11 cellular contexts compared by ENCODE assay signal in the genomic region with DNA sequence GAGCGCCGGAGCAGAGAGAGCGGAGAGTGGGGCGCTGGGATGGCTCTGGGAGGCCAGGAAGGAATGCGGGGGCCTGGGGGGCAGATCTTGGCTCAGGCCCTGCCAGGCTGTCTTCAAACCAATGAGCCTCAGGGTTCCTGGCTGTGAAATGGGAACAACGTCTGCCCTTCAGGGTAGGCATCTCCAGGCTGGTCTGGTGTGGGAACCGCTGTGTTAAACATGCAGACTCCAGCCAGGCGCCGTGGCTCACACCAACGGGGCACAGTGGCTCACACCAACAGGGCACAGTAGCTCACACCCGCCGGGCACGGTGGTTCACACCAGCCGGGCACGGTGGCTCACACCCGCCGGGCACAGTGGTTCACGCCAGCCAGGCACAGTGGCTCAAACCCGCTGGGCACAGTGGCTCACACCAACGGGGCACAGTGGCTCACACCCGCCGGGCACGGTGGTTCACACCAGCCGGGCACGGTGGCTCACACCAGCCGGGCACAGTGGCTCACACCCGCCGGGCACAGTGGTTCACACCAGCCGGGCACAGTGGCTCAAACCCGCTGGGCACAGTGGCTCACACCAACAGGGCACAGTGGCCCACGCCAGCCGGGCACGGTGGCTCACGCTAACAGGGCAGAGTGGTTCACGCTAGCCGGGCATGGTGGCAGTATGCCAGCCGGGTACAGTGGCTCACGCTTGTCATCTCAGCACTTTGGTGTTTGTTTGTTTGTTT. TPM values are rescaled to one million over a fixed set of nuclear protein-coding genes. Genes with fewer than 3 reads are reported as not detected.
DNase-seq lines count a peak whose midpoint lies in the region; ATAC-seq and TF ChIP-seq lines count a peak whose summit lies in the region.
"Had no signal": no experiment of that assay in that cellular context is flagged by ENCODE, and none has a peak within 500 bp of the region (broad histone marks: within the 10 kb centered on the region; RNA-seq: fewer than 3 reads in every experiment).

No MANE protein-coding gene starts in this region.

- H2BK5ac ChIP-seq in trophoblast cell (ENCODE audit: low read depth, low read length, poor library complexity), result no peak overlapping the region

- no peak overlapping the region for H2AK5ac ChIP-seq in trophoblast cell (ENCODE audit: low read length)

- H2BK12ac ChIP-seq in trophoblast cell (ENCODE audit: low read length), result no peak overlapping the region

- CTCF ChIA-PET in Caco-2 (lab: Charles Lee) (interaction anchor here (0.6 to 0.7 kb wide), 2 partner anchors 24 to 29 kb away, joined by 3 read pairs; a partner anchor contains a TSS), Panc1 (lab: Charles Lee) (interaction anchor here (0.7 kb wide), 1 partner anchor 26 kb away, joined by 3 read pairs; no protein-coding TSS in a partner anchor)

- in situ Hi-C loops in Panc1 (cut with HindIII; ENCODE audit: low pct_unique_long_range_greater_than_20kb, low sequenced_read_pairs), result no loop called here

- peaks cover 7% of the 10 kb centered on the region for H3K36me3 Mint-ChIP-seq in Caco-2 (ENCODE audit: insufficient read depth, unreplicated experiment)

- H3K4me1 ChIP-seq in Caco-2 (peaks cover 11% of the 10 kb centered on the region; the same call in 1 of the 2 replicates), Panc1 (ENCODE audit: control insufficient read depth, insufficient read depth, low read length) (peaks cover 6% of the 10 kb centered on the region), trophoblast cell (ENCODE audit: control insufficient read depth in 1 of 2, insufficient read depth in 2 of 2, low read length in 2 of 2) (no peaks in the 10 kb centered on the region)

- no peak overlapping the region for H3K18ac ChIP-seq in trophoblast cell (ENCODE audit: low read length)

- no peak overlapping the region for H2BK120ac ChIP-seq in trophoblast cell (ENCODE audit: insufficient read depth, low read length, poor library complexity)

- H3K27ac ChIP-seq in Panc1 (ENCODE audit: low read length), result no peak overlapping the region
- no peak overlapping the region for H3K27ac ChIP-seq in trophoblast cell (ENCODE audit: low read depth, low read length)

- H3K36me3 ChIP-seq in Caco-2 (ENCODE audit: control insufficient read depth, insufficient read depth, low read length), result no peaks in the 10 kb centered on the region
- H3K36me3 ChIP-seq in Panc1 (ENCODE audit: control insufficient read depth, insufficient read depth, low read length), result no peaks in the 10 kb centered on the region
- H3K36me3 ChIP-seq in trophoblast cell (ENCODE audit: control insufficient read depth in 1 of 2, insufficient read depth in 2 of 2, low read length in 2 of 2), result no peaks in the 10 kb centered on the region

- H3K23ac ChIP-seq in trophoblast cell (ENCODE audit: low read length), result no peak overlapping the region

- H3K9me3 ChIP-seq in Caco-2, result no peaks in the 10 kb centered on the region
- H3K9me3 ChIP-seq in Panc1 (ENCODE audit: control insufficient read depth, insufficient read depth, low read depth, low read length), result no peaks in the 10 kb centered on the region
- H3K9me3 ChIP-seq in trophoblast cell (ENCODE audit: insufficient read depth, low read depth, low read length), result no peaks in the 10 kb centered on the region

- WGBS in trophoblast cell (ENCODE audit: extremely low coverage, insufficient coverage, insufficient read length), result no CpG with 5 or more reads among the region's 38 CpGs

- no peak overlapping the region for H3K4me2 ChIP-seq in trophoblast cell (ENCODE audit: low read length)

- no peak overlapping the region for H4K8ac ChIP-seq in trophoblast cell (ENCODE audit: low read depth, low read length)

- no peak overlapping the region for H3K14ac ChIP-seq in trophoblast cell (ENCODE audit: low read length)

- no peaks in the 10 kb centered on the region for H3K79me1 ChIP-seq in trophoblast cell (ENCODE audit: low read length)

- BruUV-seq in Caco-2 (replicated peaks; lab: Mats Ljungman, UMichigan) (no TSS peak), Panc1 (replicated peaks; lab: Mats Ljungman, UMichigan) (no TSS peak)

- no peak overlapping the region for H4K91ac ChIP-seq in trophoblast cell (ENCODE audit: low read depth, low read length)

- POLR2A ChIA-PET in Caco-2 (lab: Charles Lee), result no interaction called here
- POLR2A ChIA-PET in Panc1 (lab: Charles Lee), result no interaction called here

- peak overlapping the region; percentile 94 for H3K27ac Mint-ChIP-seq in Caco-2 (ENCODE audit: unreplicated experiment)

- no peaks in the 10 kb centered on the region for H3K9me3 Mint-ChIP-seq in Caco-2 (ENCODE audit: unreplicated experiment)

- peak overlapping the region; percentile 57 for H3K4me3 ChIP-seq in Caco-2 (ENCODE audit: low read depth, low read length)
- peak overlapping the region in 1 of 2 experiments; percentile 45; a peak in 2 of 4 replicates for H3K4me3 ChIP-seq in Panc1 (ENCODE audit: low read depth in 2 of 2, low read length in 2 of 2)
- peak overlapping the region; percentile 34 for H3K4me3 ChIP-seq in fibroblast of mammary gland (ENCODE audit: control insufficient read depth, low read depth, low read length)
- peak overlapping the region; percentile 34 for H3K4me3 ChIP-seq in retinal pigment epithelial cell (ENCODE audit: low read length)
- no peak overlapping the region for H3K4me3 ChIP-seq in trophoblast cell (ENCODE audit: low read depth, low read length)

- intact Hi-C loops in Caco-2 (cut with micrococcal nuclease; ENCODE audit: unreplicated experiment) (no loop called here), Panc1 (cut with micrococcal nuclease; ENCODE audit: unreplicated experiment) (no loop called here)

- ATAC-seq in Panc1, result peak; percentile 34
- no peak for ATAC-seq in GM19455 (IDR thresholded peaks at IDR 0.05; ENCODE audit: unreplicated experiment)

- no peak for DNase-seq in Caco-2
- DNase-seq in Panc1 (ENCODE audit: low read depth, low spot score), result no peak
- DNase-seq in fibroblast of mammary gland (ENCODE audit: low read depth), result no peak
- no peak for DNase-seq in retinal pigment epithelial cell (ENCODE audit: low read depth)
- DNase-seq in stimulated activated CD4-positive, alpha-beta T cell treated with anti-CD3 and anti-CD28 coated beads, Interleukin-4, amount 100 ng/mL, for 4 hours, result no peak
- no peak for DNase-seq in NCI-H526 (lab: John Stamatoyannopoulos, UW)
- no peak for DNase-seq in trophoblast cell
- DNase-seq: activated CD4-positive, CD25-positive, alpha-beta regulatory T cell treated with anti-CD3 and anti-CD28 coated beads, Interleukin-2, amount 50 U/mL, for 72 hours; SIG-M5 had no signal

- H3K4ac ChIP-seq in trophoblast cell (ENCODE audit: low read depth, low read length), result no peak overlapping the region

- no peaks in the 10 kb centered on the region for H3K79me2 ChIP-seq in trophoblast cell (ENCODE audit: control insufficient read depth, insufficient read depth, low read length, poor library complexity)

- H3K27me3 ChIP-seq in Caco-2 (replicated peaks; ENCODE audit: control insufficient read depth, insufficient read depth, low read length), result no peaks in the 10 kb centered on the region
- no peaks in the 10 kb centered on the region for H3K27me3 ChIP-seq in Panc1 (ENCODE audit: control insufficient read depth, insufficient read depth, low read length)
- no peaks in the 10 kb centered on the region for H3K27me3 ChIP-seq in trophoblast cell (ENCODE audit: insufficient read depth, low read length)

- H2AFZ ChIP-seq in trophoblast cell (ENCODE audit: insufficient read depth, low read length, poor library complexity), result no peak overlapping the region

- TF ChIP-seq CTCF in Caco-2 (IDR thresholded peaks at IDR 0.05; ENCODE audit: insufficient read depth in 1 of 2, low read depth in 1 of 2, low read length in 1 of 2, severe bottlenecking in 1 of 2, unreplicated experiment in 1 of 2) (no peak), Panc1 (IDR thresholded peaks at IDR 0.05) (no peak), fibroblast of mammary gland (conservative IDR thresholded peaks at IDR 0.05; ENCODE audit: control insufficient read depth, insufficient read depth, low read depth, low read length) (no peak), retinal pigment epithelial cell (conservative IDR thresholded peaks at IDR 0.05; ENCODE audit: low read depth, low read length) (no peak)

- no peaks in the 10 kb centered on the region for H3K27me3 Mint-ChIP-seq in Caco-2 (ENCODE audit: insufficient read depth, unreplicated experiment)

- H3K4me3 Mint-ChIP-seq in Caco-2 (ENCODE audit: unreplicated experiment), result peak overlapping the region; percentile 73

- H4K12ac ChIP-seq in trophoblast cell (ENCODE audit: low read depth, low read length), result no peak overlapping the region

- H3K9ac ChIP-seq in trophoblast cell (ENCODE audit: low read length), result no peak overlapping the region

- H3K4me1 Mint-ChIP-seq in Caco-2 (ENCODE audit: low read depth, unreplicated experiment), result peaks cover 14% of the 10 kb centered on the region

RNA-seq across cellular contexts. Expression of a gene that starts 40.1 kb away (rescaled TPM):
- total RNA-seq in Caco-2 (2022) (18.6 and 20.6 TPM in 2 replicates), Panc1 (2021; ENCODE audit: unreplicated experiment) (7.8 TPM)
- polyA plus RNA-seq in Panc1 (2012; ENCODE audit: insufficient read length), result 5.9 TPM
- polyA plus RNA-seq in trophoblast cell (2013), result 7.2 and 7.3 TPM in 2 replicates
- total RNA-seq: LHCN-M2 had no signal

RNA-seq across cellular contexts. Expression of a gene that starts 50.4 kb away (rescaled TPM):
- total RNA-seq in Caco-2 (2022) (51.0 and 56.3 TPM in 2 replicates), Panc1 (2021; ENCODE audit: unreplicated experiment) (133 TPM)
- polyA plus RNA-seq in Panc1 (2012; ENCODE audit: insufficient read length), result 204 TPM
- 58.5 and 63.2 TPM in 2 replicates for polyA plus RNA-seq in trophoblast cell (2013)

RNA-seq across cellular contexts. Expression of a gene that starts 56.6 kb away (rescaled TPM):
- total RNA-seq in Caco-2 (2022) (289 and 331 TPM in 2 replicates), Panc1 (2021; ENCODE audit: unreplicated experiment) (66.6 TPM)
- 101 TPM for polyA plus RNA-seq in Panc1 (2012; ENCODE audit: insufficient read length)
- 116 and 120 TPM in 2 replicates for polyA plus RNA-seq in trophoblast cell (2013)

RNA-seq across cellular contexts. Expression of a gene that starts 58.0 kb away (rescaled TPM):
- total RNA-seq in Caco-2 (2022) (111 and 114 TPM in 2 replicates), Panc1 (2021; ENCODE audit: unreplicated experiment) (73.0 TPM)
- polyA plus RNA-seq in Panc1 (2012; ENCODE audit: insufficient read length), result 132 TPM
- 38.6 and 39.3 TPM in 2 replicates for polyA plus RNA-seq in trophoblast cell (2013)
